1 cellular context compared by ENCODE assay signal in genomic region chr22:24583972-24584790, GRCh38.
TF ChIP-seq lines count a peak whose summit lies in the region.

No MANE protein-coding gene starts in this region.

TF ChIP-seq in HepG2, 621 proteins besides CTCF, POLR2A, EP300 and RAD21 (continued from another document and continues in another):
- peak; percentile 39; the same call in 1 of the 2 replicates for TF ChIP-seq SNAPC4 (CRISPR knock-in tag; IDR thresholded peaks at IDR 0.05)
- no peak for TF ChIP-seq AGO1 (IDR thresholded peaks at IDR 0.05; ENCODE audit: low read depth, low read length, poor library complexity, severe bottlenecking)
- TF ChIP-seq CBX5 (CRISPR knock-in tag; IDR thresholded peaks at IDR 0.05; ENCODE audit: borderline replicate concordance) = no peak
- no peak for TF ChIP-seq TRIM22 (IDR thresholded peaks at IDR 0.05)
- TF ChIP-seq ZBTB7A (CRISPR knock-in tag; IDR thresholded peaks at IDR 0.05) = no peak
- TF ChIP-seq AHR (CRISPR knock-in tag; IDR thresholded peaks at IDR 0.05) = no peak
- TF ChIP-seq ZBTB33 (CRISPR knock-in tag; IDR thresholded peaks at IDR 0.05) = no peak
- TF ChIP-seq MIXL1 (CRISPR knock-in tag; IDR thresholded peaks at IDR 0.05) = no peak
- peak; percentile 60; the same call in 1 of the 2 replicates for TF ChIP-seq ZNF121 (CRISPR knock-in tag; IDR thresholded peaks at IDR 0.05)
- no peak for TF ChIP-seq ISL2 (CRISPR knock-in tag; IDR thresholded peaks at IDR 0.05)
- no peak for TF ChIP-seq NCOA1 (CRISPR knock-in tag; IDR thresholded peaks at IDR 0.05)
- TF ChIP-seq MAF1 (CRISPR knock-in tag; IDR thresholded peaks at IDR 0.05; ENCODE audit: borderline replicate concordance) = no peak
- peak; percentile 39; the same call in 1 of the 2 replicates for TF ChIP-seq ZFP91 (CRISPR knock-in tag; IDR thresholded peaks at IDR 0.05; ENCODE audit: borderline replicate concordance)
- TF ChIP-seq PHF8 (CRISPR knock-in tag; IDR thresholded peaks at IDR 0.05) = no peak
- TF ChIP-seq ZBTB10 (CRISPR knock-in tag; IDR thresholded peaks at IDR 0.05; ENCODE audit: borderline replicate concordance) = no peak
- no peak for TF ChIP-seq IKZF5 (CRISPR knock-in tag; IDR thresholded peaks at IDR 0.05)
- TF ChIP-seq HOXA3 (CRISPR knock-in tag; IDR thresholded peaks at IDR 0.05) = no peak
- TF ChIP-seq ZNF510 (CRISPR knock-in tag; IDR thresholded peaks at IDR 0.05; ENCODE audit: low read depth) = no peak
- TF ChIP-seq ZNF256 (CRISPR knock-in tag; conservative IDR thresholded peaks at IDR 0.05) = no peak
- TF ChIP-seq CAMTA2 (CRISPR knock-in tag; IDR thresholded peaks at IDR 0.05; ENCODE audit: borderline replicate concordance) = 0 out of 2 replicates have a peak, but pooled peaks have one; percentile 7
- TF ChIP-seq ZNF451 (CRISPR knock-in tag; IDR thresholded peaks at IDR 0.05) = no peak
- TF ChIP-seq ZNF326 (CRISPR knock-in tag; IDR thresholded peaks at IDR 0.05; ENCODE audit: borderline replicate concordance) = peak; percentile 57; the same call in 1 of the 2 replicates
- TF ChIP-seq CCDC6 (CRISPR knock-in tag; IDR thresholded peaks at IDR 0.05) = no peak
- no peak for TF ChIP-seq ZC3H13 (CRISPR knock-in tag; IDR thresholded peaks at IDR 0.05)
- no peak for TF ChIP-seq ZFX (CRISPR knock-in tag; IDR thresholded peaks at IDR 0.05; ENCODE audit: low read depth)
- no peak for TF ChIP-seq ZSCAN22 (CRISPR knock-in tag; IDR thresholded peaks at IDR 0.05)
- peak; percentile 39; the same call in 1 of the 2 replicates for TF ChIP-seq AKAP8 (CRISPR knock-in tag; IDR thresholded peaks at IDR 0.05)
- TF ChIP-seq ZBTB14 (CRISPR knock-in tag; IDR thresholded peaks at IDR 0.05) = no peak
- TF ChIP-seq ZNF644 (CRISPR knock-in tag; IDR thresholded peaks at IDR 0.05; ENCODE audit: low read depth) = no peak
- TF ChIP-seq ZBTB44 (CRISPR knock-in tag; IDR thresholded peaks at IDR 0.05) = no peak
- 0 out of 2 replicates have a peak, but pooled peaks have one; percentile 56 for TF ChIP-seq SNAI1 (CRISPR knock-in tag; IDR thresholded peaks at IDR 0.05; ENCODE audit: borderline replicate concordance)
- TF ChIP-seq E2F2 (CRISPR knock-in tag; IDR thresholded peaks at IDR 0.05; ENCODE audit: borderline replicate concordance) = no peak
- no peak for TF ChIP-seq NFE2 (CRISPR knock-in tag; IDR thresholded peaks at IDR 0.05)
- TF ChIP-seq PLSCR1 (CRISPR knock-in tag; IDR thresholded peaks at IDR 0.05; ENCODE audit: borderline replicate concordance) = no peak
- no peak for TF ChIP-seq ZBTB49 (CRISPR knock-in tag; IDR thresholded peaks at IDR 0.05; ENCODE audit: borderline replicate concordance)
- TF ChIP-seq SOX13 (IDR thresholded peaks at IDR 0.05) = no peak
- no peak for TF ChIP-seq SOX13 (CRISPR knock-in tag; conservative IDR thresholded peaks at IDR 0.05 in 1 of 2, IDR thresholded peaks at IDR 0.05 in 1 of 2)
